19 cellular contexts compared by ENCODE assay signal in genomic region chr5:151585970-151586369, GRCh38. TPM values are rescaled to one million over a fixed set of nuclear protein-coding genes. Genes with fewer than 3 reads are reported as not detected.
DNase-seq lines count a peak whose midpoint lies in the region; ATAC-seq, FAIRE-seq and TF ChIP-seq lines count a peak whose summit lies in the region.
"Had no signal": no experiment of that assay in that cellular context is flagged by ENCODE, and none has a peak within 500 bp of the region (broad histone marks: within the 10 kb centered on the region; RNA-seq: fewer than 3 reads in every experiment).

No MANE protein-coding gene starts in this region.

- no peak for ATAC-seq in IMR-90 (ENCODE audit: low read depth)
- ATAC-seq: gastroesophageal sphincter; stimulated activated naive CD8-positive, alpha-beta T cell treated with anti-CD3 and anti-CD28 coated beads, Interleukin-15, amount 100 ng/mL, for 72 hours had no signal

- H3K79me2 ChIP-seq in keratinocyte (ENCODE audit: control insufficient read depth, insufficient read depth, low read length), result peaks cover 89% of the 10 kb centered on the region

- H2BK20ac ChIP-seq in IMR-90 (ENCODE audit: low read depth, low read length), result no peak overlapping the region

- no peak overlapping the region for H4K8ac ChIP-seq in IMR-90 (ENCODE audit: low read depth in 2 of 2, low read length in 2 of 2)

- H3K4ac ChIP-seq in IMR-90 (ENCODE audit: low read depth, low read length), result no peak overlapping the region

- H3K9me3 ChIP-seq in IMR-90 (ENCODE audit: control insufficient read depth, insufficient read depth, low read length), result no peaks in the 10 kb centered on the region
- no peaks in the 10 kb centered on the region for H3K9me3 ChIP-seq in keratinocyte (ENCODE audit: control insufficient read depth, low read depth, low read length)
- no peaks in the 10 kb centered on the region for H3K9me3 ChIP-seq in Peyer's patch
- H3K9me3 ChIP-seq: gastroesophageal sphincter, HAP-1 had no signal

- no peak overlapping the region for H3K9ac ChIP-seq in IMR-90 (ENCODE audit: low read depth, low read length)
- H3K9ac ChIP-seq in keratinocyte (ENCODE audit: control insufficient read depth, extremely low read depth, insufficient read depth, low read length), result peak overlapping the region; percentile 61

- no peaks in the 10 kb centered on the region for H3K79me1 ChIP-seq in IMR-90 (ENCODE audit: low read depth in 1 of 2, low read length in 2 of 2)

- POLR2A ChIA-PET in IMR-90 (lab: Charles Lee; ENCODE audit: unreplicated experiment), result no interaction called here
- POLR2A ChIA-PET in HEK293T (lab: Yijun Ruan, JAX), result no interaction called here

- no peak overlapping the region for H3K14ac ChIP-seq in IMR-90 (replicated peaks; ENCODE audit: low read depth, low read length)

- H4K91ac ChIP-seq in IMR-90 (ENCODE audit: insufficient read depth, low read depth, low read length), result no peak overlapping the region

- intact Hi-C loops in IMR-90 (cut with micrococcal nuclease), result no loop called here

- H3K9me1 ChIP-seq in IMR-90 (ENCODE audit: insufficient read depth, low read length) (no peaks in the 10 kb centered on the region), keratinocyte (ENCODE audit: control insufficient read depth, extremely low read depth, insufficient read depth, low read length) (no peaks in the 10 kb centered on the region)

- peaks cover 2% of the 10 kb centered on the region for H3K27me3 Mint-ChIP-seq in glutamatergic neuron (ENCODE audit: unreplicated experiment)
- H3K27me3 Mint-ChIP-seq: stimulated activated naive CD8-positive, alpha-beta T cell treated with anti-CD3 and anti-CD28 coated beads, Interleukin-15, amount 100 ng/mL, for 72 hours had no signal

- H3K36me3 ChIP-seq in IMR-90 (ENCODE audit: control insufficient read depth, insufficient read depth, low read length) (no peaks in the 10 kb centered on the region), keratinocyte (ENCODE audit: control insufficient read depth in 2 of 2, extremely low read depth in 1 of 2, insufficient read depth in 2 of 2, low read length in 2 of 2) (peaks cover 2 to 23% of the 10 kb centered on the region in 2 experiments), Peyer's patch (no peaks in the 10 kb centered on the region)
- H3K36me3 ChIP-seq: gastroesophageal sphincter, HAP-1, WERI-Rb-1 had no signal

- H3K27ac ChIP-seq in IMR-90 (ENCODE audit: insufficient read depth, low read length), result no peak overlapping the region
- H3K27ac ChIP-seq in keratinocyte (ENCODE audit: control insufficient read depth, insufficient read depth, low read length), result peak overlapping the region; percentile 91
- no peak overlapping the region for H3K27ac ChIP-seq in Peyer's patch
- H3K27ac ChIP-seq: gastroesophageal sphincter, WERI-Rb-1 had no signal

- TF ChIP-seq CTCF in AG10803 (conservative IDR thresholded peaks at IDR 0.05; ENCODE audit: low read length) (no peak), IMR-90 (conservative IDR thresholded peaks at IDR 0.05; ENCODE audit: low read depth, low read length) (no peak), keratinocyte (optimal IDR thresholded peaks at IDR 0.05 in 1 of 3, IDR thresholded peaks at IDR 0.05 in 1 of 3, conservative IDR thresholded peaks at IDR 0.05 in 1 of 3; ENCODE audit: extremely low read depth in 1 of 3, insufficient read depth in 2 of 3, low read length in 3 of 3) (no peak), Peyer's patch (IDR thresholded peaks at IDR 0.05) (no peak), glutamatergic neuron (IDR thresholded peaks at IDR 0.05; ENCODE audit: partially characterized antibody, unreplicated experiment) (no peak)

- peak; percentile 48 for DNase-seq in AG10803 (ENCODE audit: low read depth)
- DNase-seq in IMR-90, result no peak
- DNase-seq in cerebellar cortex (ENCODE audit: low spot score), result peak; percentile 87
- DNase-seq in keratinocyte (ENCODE audit: low read depth, low spot score), result peak; percentile 83
- no peak for DNase-seq in HEK293T (ENCODE audit: extremely low spot score)
- no peak for DNase-seq in Peyer's patch
- no peak for DNase-seq in glutamatergic neuron
- no peak for DNase-seq in NCI-H526 (lab: John Stamatoyannopoulos, UW)
- DNase-seq: activated effector memory CD4-positive, alpha-beta T cell treated with anti-CD3 and anti-CD28 coated beads, Interleukin-2, amount 50 U/mL, for 16 hours; immature natural killer cell; stimulated activated naive CD8-positive, alpha-beta T cell treated with anti-CD3 and anti-CD28 coated beads, Interleukin-15, amount 100 ng/mL, for 72 hours; WERI-Rb-1 had no signal

- H3K23ac ChIP-seq in IMR-90 (ENCODE audit: low read depth, low read length), result no peak overlapping the region

- no peak for TF ChIP-seq RAD21 in IMR-90 (IDR thresholded peaks at IDR 0.05; ENCODE audit: low read length)

- H4K5ac ChIP-seq in IMR-90 (ENCODE audit: low read depth, low read length), result no peak overlapping the region

- no peak overlapping the region for H3K27ac Mint-ChIP-seq in glutamatergic neuron (ENCODE audit: unreplicated experiment)
- H3K27ac Mint-ChIP-seq: immature natural killer cell; stimulated activated naive CD8-positive, alpha-beta T cell treated with anti-CD3 and anti-CD28 coated beads, Interleukin-15, amount 100 ng/mL, for 72 hours had no signal

- H3K9me3 Mint-ChIP-seq in glutamatergic neuron (ENCODE audit: unreplicated experiment), result no peaks in the 10 kb centered on the region
- H3K9me3 Mint-ChIP-seq: immature natural killer cell; stimulated activated naive CD8-positive, alpha-beta T cell treated with anti-CD3 and anti-CD28 coated beads, Interleukin-15, amount 100 ng/mL, for 72 hours had no signal

- no peak overlapping the region for H2BK120ac ChIP-seq in IMR-90 (ENCODE audit: low read depth, low read length)

- no peaks in the 10 kb centered on the region for H3K36me3 Mint-ChIP-seq in glutamatergic neuron (ENCODE audit: unreplicated experiment)
- H3K36me3 Mint-ChIP-seq: immature natural killer cell had no signal

- H3K27me3 ChIP-seq in IMR-90 (ENCODE audit: control insufficient read depth, insufficient read depth, low read length), result peaks cover 14% of the 10 kb centered on the region; the same call in 1 of the 2 replicates
- no peaks in the 10 kb centered on the region for H3K27me3 ChIP-seq in keratinocyte (ENCODE audit: control insufficient read depth, extremely low read depth, insufficient read depth, low read length)
- H3K27me3 ChIP-seq in Peyer's patch, result no peaks in the 10 kb centered on the region
- H3K27me3 ChIP-seq: gastroesophageal sphincter had no signal

- H3K4me1 ChIP-seq in IMR-90 (ENCODE audit: control insufficient read depth, insufficient read depth, low read length), result no peaks in the 10 kb centered on the region
- peaks cover 81% of the 10 kb centered on the region for H3K4me1 ChIP-seq in keratinocyte (ENCODE audit: control insufficient read depth, extremely low read depth, insufficient read depth, low read length)
- H3K4me1 ChIP-seq in Peyer's patch, result no peaks in the 10 kb centered on the region
- H3K4me1 ChIP-seq: gastroesophageal sphincter, HAP-1 had no signal

- in situ Hi-C loops in IMR-90 (cut with MboI; ENCODE audit: low sequenced_read_pairs), result no loop called here

- no peak overlapping the region for H3K56ac ChIP-seq in IMR-90 (ENCODE audit: extremely low read depth, insufficient read depth, low read length)

- H3K4me2 ChIP-seq in IMR-90 (ENCODE audit: low read depth, low read length) (no peak overlapping the region), keratinocyte (ENCODE audit: control insufficient read depth, extremely low read depth, insufficient read depth, low read depth, low read length) (peak overlapping the region; percentile 65)

- peaks cover 11% of the 10 kb centered on the region for H3K4me1 Mint-ChIP-seq in glutamatergic neuron (ENCODE audit: low read depth, unreplicated experiment)
- H3K4me1 Mint-ChIP-seq: immature natural killer cell had no signal

- FAIRE-seq in keratinocyte (lab: Jason Lieb, UNC), result peak; percentile 99
- FAIRE-seq: D721Med had no signal

- H3K4me3 ChIP-seq in AG10803 (ENCODE audit: low read length) (no peak overlapping the region), IMR-90 (ENCODE audit: insufficient read depth, low read depth, low read length) (no peak overlapping the region), keratinocyte (ENCODE audit: control insufficient read depth in 2 of 3, extremely low read depth in 1 of 3, insufficient read depth in 2 of 3, low read depth in 1 of 3, low read length in 3 of 3) (peak overlapping the region in 1 of 3 experiments; percentile 22), Peyer's patch (no peak overlapping the region)
- H3K4me3 ChIP-seq: gastroesophageal sphincter, HAP-1 had no signal

- H2AK9ac ChIP-seq in IMR-90 (replicated peaks; ENCODE audit: low read depth, low read length, poor library complexity), result no peak overlapping the region

- no peaks in the 10 kb centered on the region for H4K20me1 ChIP-seq in IMR-90 (ENCODE audit: insufficient read depth, low read length)
- H4K20me1 ChIP-seq in keratinocyte (ENCODE audit: control insufficient read depth, extremely low read depth, insufficient read depth, low read length), result no peaks in the 10 kb centered on the region

- no peak overlapping the region for H2BK5ac ChIP-seq in IMR-90 (ENCODE audit: low read depth, low read length, poor library complexity, severe bottlenecking)

- BruUV-seq in IMR-90 (replicated peaks; lab: Mats Ljungman, UMichigan), result no TSS peak

- CTCF ChIA-PET in IMR-90 (lab: Yijun Ruan, JAX), result no interaction called here
- CTCF ChIA-PET in HEK293T (lab: Yijun Ruan, JAX), result no interaction called here

- no peak overlapping the region for H2AK5ac ChIP-seq in IMR-90 (ENCODE audit: low read depth, low read length)

- TF ChIP-seq POLR2A in IMR-90 (IDR thresholded peaks at IDR 0.05; ENCODE audit: low read depth, low read length) (no peak), Peyer's patch (IDR thresholded peaks at IDR 0.05) (no peak)

- H3K18ac ChIP-seq in IMR-90 (ENCODE audit: low read depth, low read length), result no peak overlapping the region

- H2AFZ ChIP-seq in IMR-90 (replicated peaks; ENCODE audit: low read length, poor library complexity), result peak overlapping the region; percentile 51
- H2AFZ ChIP-seq in keratinocyte (ENCODE audit: control insufficient read depth, low read length), result no peak overlapping the region

- H3K4me3 Mint-ChIP-seq in glutamatergic neuron (ENCODE audit: unreplicated experiment), result no peak overlapping the region
- H3K4me3 Mint-ChIP-seq: immature natural killer cell; stimulated activated naive CD8-positive, alpha-beta T cell treated with anti-CD3 and anti-CD28 coated beads, Interleukin-15, amount 100 ng/mL, for 72 hours had no signal

- dilution Hi-C loops in IMR-90 (cut with HindIII; ENCODE audit: low sequenced_read_pairs, unreplicated experiment), result no loop called here
- dilution Hi-C loops in keratinocyte (cut with MboI; ENCODE audit: extremely low pct_ligation_motif_present, low sequenced_read_pairs), result no loop called here

- 62% methylated on average over 7 of the region's 10 CpGs; no CpG with 5 or more reads in 1 of the 2 experiments for WGBS in IMR-90 (ENCODE audit: extremely low coverage in 2 of 2, insufficient read length in 1 of 2), 2 experiments

- H2BK15ac ChIP-seq in IMR-90 (ENCODE audit: low read depth, low read length), result no peak overlapping the region

RNA-seq across cellular contexts. Expression of gene FAT2, which starts 5.2 kb away (rescaled TPM):
- total RNA-seq in IMR-90 (2012; rRNA removed) (under 0.01 TPM in 2 replicates), Peyer's patch (under 1 TPM in 1 of 4 donors, not detected in 3; under 0.01 TPM), glutamatergic neuron (ENCODE audit: unreplicated experiment) (0.02 TPM)
- polyA plus RNA-seq in IMR-90 (2012; rRNA removed) (0.03 and 0.06 TPM in 2 replicates), keratinocyte (35.0 to 58.0 TPM (median 51.5 TPM) in 3 replicates)
- 0.02 and 0.03 TPM in 2 replicates for polyA plus RNA-seq in IMR-90 (2012; cell fraction: cytosol; rRNA removed)
- polyA plus RNA-seq in IMR-90 (2012; cell fraction: nucleus; rRNA removed; ENCODE audit: low replicate concordance), result 0.05 and 0.07 TPM in 2 replicates
- 20.3 TPM for polyA plus RNA-seq in keratinocyte (2011; ENCODE audit: low read depth)
- 12.5 and 14.2 TPM in 2 replicates for polyA plus RNA-seq in keratinocyte (2011; cell fraction: cytosol; rRNA removed)
- polyA plus RNA-seq in keratinocyte (2011; cell fraction: nucleus; rRNA removed), result 217 and 259 TPM in 2 replicates
- 44.0 and 58.0 TPM in 2 replicates for polyA plus RNA-seq in keratinocyte (2012; ENCODE audit: low replicate concordance)
- polyA minus RNA-seq in keratinocyte, result 219 to 287 TPM (median 236 TPM) in 3 replicates
- polyA minus RNA-seq in keratinocyte (2011; cell fraction: cytosol; rRNA and poly(A)+ RNA removed), result 63.1 TPM
- polyA minus RNA-seq in keratinocyte (2011; cell fraction: nucleus; rRNA and poly(A)+ RNA removed), result 484 and 633 TPM in 2 replicates
- total RNA-seq: activated CD8-positive, alpha-beta memory T cell treated with anti-CD3 and anti-CD28 coated beads for 36 hours; dermis microvascular lymphatic vessel endothelial cell; mononuclear cell had no signal
- polyA plus RNA-seq: aorta, immature natural killer cell had no signal

Comparison
In these comparisons a context has a peak if more than half of its experiments do, and no peak if none do; other contexts are left out.
1. DNase-seq: peak in AG10803 (single experiment), cerebellar cortex (single experiment) and keratinocyte (single experiment); none in IMR-90 (single experiment), HEK293T (single experiment), Peyer's patch (0 of 3), glutamatergic neuron (single experiment) and NCI-H526 (0 of 2).